7 cellular contexts compared by ENCODE assay signal in the genomic region with DNA sequence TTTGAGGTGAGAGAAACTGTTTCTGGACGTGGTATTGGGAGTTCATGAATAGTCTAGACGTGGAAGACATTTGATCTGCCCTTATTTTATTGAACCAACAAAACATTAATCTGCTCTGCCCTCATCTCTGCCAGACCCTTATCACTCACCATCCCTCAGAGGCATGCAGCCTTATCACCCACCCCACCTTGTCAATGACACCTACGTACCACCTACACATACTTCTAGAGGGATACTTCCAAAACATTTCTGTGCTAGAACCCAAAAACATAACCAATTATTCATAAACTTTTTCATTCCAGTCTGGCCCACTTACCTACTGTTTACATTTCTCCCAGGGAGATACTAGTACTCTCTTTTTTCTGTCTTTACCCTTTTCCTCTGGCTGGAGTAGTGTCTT.
"Had no signal": no experiment of that assay in that cellular context is flagged by ENCODE, and none has a peak within 500 bp of the region (broad histone marks: within the 10 kb centered on the region; RNA-seq: fewer than 3 reads in every experiment).

No MANE protein-coding gene starts in this region.

- ATAC-seq: GM12878 had no signal

- FAIRE-seq: G401.6, GM12878, GM12892, GM18507, GM19239 had no signal

- H3K4me3 ChIP-seq: GM12878 had no signal

- DNase-seq: GDM1, GF-D8 had no signal
